ENCODE assay signal across 1 cellular context in genomic region chr1:239896980-239897379, GRCh38.
TF ChIP-seq lines count a peak whose summit lies in the region.

No MANE protein-coding gene starts in this region.

TF ChIP-seq in GM23338, 12 proteins besides CTCF, POLR2A, EP300 and RAD21 (continued from another document):
- TF ChIP-seq ETS1 (IDR thresholded peaks at IDR 0.05) (no peak), CREB1 (CRISPR knock-in tag; IDR thresholded peaks at IDR 0.05; ENCODE audit: low read depth) (no peak), ZNF114 (CRISPR knock-in tag; IDR thresholded peaks at IDR 0.05) (no peak), EZH2phosphoT487 (IDR thresholded peaks at IDR 0.05; ENCODE audit: unreplicated experiment) (no peak), EZH2 (IDR thresholded peaks at IDR 0.05; ENCODE audit: low read depth, unreplicated experiment) (no peak), ZNF462 (CRISPR knock-in tag; IDR thresholded peaks at IDR 0.05) (no peak)
